Comparison of ENCODE assay signal across 22 cellular contexts in genomic region chr6:170116643-170117042, GRCh38.
DNase-seq lines count a peak whose midpoint lies in the region; ATAC-seq and TF ChIP-seq lines count a peak whose summit lies in the region.
"Had no signal": no experiment of that assay in that cellular context is flagged by ENCODE, and none has a peak within 500 bp of the region (broad histone marks: within the 10 kb centered on the region; RNA-seq: fewer than 3 reads in every experiment).

No MANE protein-coding gene starts in this region.

- H3K9me3 ChIP-seq in colonic mucosa (no peaks in the 10 kb centered on the region), neuronal stem cell (replicated peaks in 1 of 2; ENCODE audit: control insufficient read depth in 2 of 2, insufficient read depth in 1 of 2, low read depth in 1 of 2, low read length in 2 of 2) (no peaks in the 10 kb centered on the region), gastrocnemius medialis (no peaks in the 10 kb centered on the region)

- H4K91ac ChIP-seq in neuronal stem cell (ENCODE audit: low read depth, low read length, poor library complexity) = no peak overlapping the region

- H3K4me2 ChIP-seq in neuronal stem cell (ENCODE audit: insufficient read depth, low read length, poor library complexity, severe bottlenecking) = no peak overlapping the region
- H3K4me2 ChIP-seq: BLaER1 treated with 17β-estradiol and CSF1 and Interleukin-3, amounts not matched to agents 10 nM and 100 nM; hepatocyte had no signal

- no CpG with 5 or more reads among the region's 6 CpGs for WGBS in neuronal stem cell (ENCODE audit: extremely low coverage in 2 of 2, insufficient read length in 2 of 2, insufficient replicate concordance in 1 of 2), 2 donors

- H3K9ac ChIP-seq in colonic mucosa (ENCODE audit: low read depth in 2 of 2, low read length in 2 of 2) (no peak overlapping the region), neuronal stem cell (ENCODE audit: low read depth, low read length, poor library complexity) (no peak overlapping the region)
- H3K9ac ChIP-seq: BLaER1 treated with 17β-estradiol and CSF1 and Interleukin-3, amounts not matched to agents 10 nM and 100 nM; GM23248 had no signal

- H3K79me1 ChIP-seq in neuronal stem cell (ENCODE audit: low read depth, low read length) = no peaks in the 10 kb centered on the region

- H3K4me3 ChIP-seq in colonic mucosa = no peak overlapping the region
- peak overlapping the region in 1 of 2 donors; percentile 41 for H3K4me3 ChIP-seq in neuronal stem cell (ENCODE audit: low read length in 2 of 2)
- H3K4me3 ChIP-seq in foreskin fibroblast (ENCODE audit: low read depth in 1 of 2, low read length in 2 of 2) = no peak overlapping the region
- H3K4me3 ChIP-seq in gastrocnemius medialis = no peak overlapping the region
- H3K4me3 ChIP-seq: BLaER1 treated with 17β-estradiol and CSF1 and Interleukin-3, amounts not matched to agents 10 nM and 100 nM; GM23248; hepatocyte; lung had no signal

- no peak overlapping the region for H3K14ac ChIP-seq in neuronal stem cell (ENCODE audit: low read length)

- peaks cover 8% of the 10 kb centered on the region for H3K4me1 Mint-ChIP-seq in type B pancreatic cell (ENCODE audit: unreplicated experiment)
- H3K4me1 Mint-ChIP-seq: activated CD4-positive, alpha-beta T cell treated with anti-CD3 and anti-CD28 coated beads, Interleukin-2, amount 10 ng/mL, durations not matched to agents 7 days and 5 days; activated naive CD4-positive, alpha-beta T cell treated with anti-CD3 and anti-CD28 coated beads, Interleukin-2, amount 50 U/mL, for 24 hours had no signal

- H3K18ac ChIP-seq in neuronal stem cell (ENCODE audit: low read length) = peak overlapping the region; percentile 81

- in situ Hi-C loops in gastrocnemius medialis (cut with MboI; ENCODE audit: low sequenced_read_pairs in 4 of 4) = no loop called here

- H4K8ac ChIP-seq in neuronal stem cell (ENCODE audit: low read depth, low read length) = no peak overlapping the region

- H2AFZ ChIP-seq in neuronal stem cell (ENCODE audit: low read length) = no peak overlapping the region
- H2AFZ ChIP-seq: GM23248, hepatocyte had no signal

- no peak overlapping the region for H3K27ac Mint-ChIP-seq in type B pancreatic cell
- H3K27ac Mint-ChIP-seq: activated CD4-positive, alpha-beta T cell treated with anti-CD3 and anti-CD28 coated beads, Interleukin-2, amount 10 ng/mL, durations not matched to agents 7 days and 5 days had no signal

- H3K23ac ChIP-seq in neuronal stem cell (ENCODE audit: low read depth, low read length, poor library complexity) = no peak overlapping the region

- H3K36me3 ChIP-seq in colonic mucosa = no peaks in the 10 kb centered on the region
- H3K36me3 ChIP-seq in neuronal stem cell (replicated peaks in 1 of 2; ENCODE audit: control insufficient read depth in 2 of 2, insufficient read depth in 2 of 2, low read length in 2 of 2) = no peaks in the 10 kb centered on the region
- H3K36me3 ChIP-seq in gastrocnemius medialis = no peaks in the 10 kb centered on the region
- H3K36me3 ChIP-seq: BLaER1 treated with 17β-estradiol and CSF1 and Interleukin-3, amounts not matched to agents 10 nM and 100 nM had no signal

- H2BK12ac ChIP-seq in neuronal stem cell (ENCODE audit: low read length) = no peak overlapping the region

- H2BK15ac ChIP-seq in neuronal stem cell (ENCODE audit: low read length) = peak overlapping the region; percentile 45

- DNase-seq in cardiac septum (ENCODE audit: low spot score) (peak; percentile 26), Right ventricle myocardium superior (no peak), colonic mucosa (no peak), neuronal stem cell (ENCODE audit: low spot score) (no peak), type B pancreatic cell (ENCODE audit: extremely low spot score, unreplicated experiment) (peak; percentile 56), foreskin fibroblast (no peak), gastrocnemius medialis (no peak), NCI-H226 (no peak)
- DNase-seq: activated CD4-positive, alpha-beta T cell treated with anti-CD3 and anti-CD28 coated beads, Interleukin-2, amount 10 ng/mL, durations not matched to agents 7 days and 5 days; caudate nucleus; foreskin keratinocyte; GM23248; NCI-H1048; NCI-H1930; NCI-H82; nucleus accumbens; SHP77; stimulated activated CD4-positive, alpha-beta T cell treated with anti-CD3 and anti-CD28 coated beads, Interleukin-15, amount 100 ng/mL, for 24 hours had no signal

- intact Hi-C loops in cardiac septum (cut with DNase I) = no loop called here
- intact Hi-C loops in Right ventricle myocardium superior (cut with DNase I) = no loop called here
- intact Hi-C loops in colonic mucosa (cut with DNase I) = no loop called here
- intact Hi-C loops in gastrocnemius medialis (cut with DNase I; ENCODE audit: low total_unique reads) = no loop called here

- ATAC-seq in Right ventricle myocardium superior (ENCODE audit: poor library complexity) (no peak), gastrocnemius medialis (no peak)
- ATAC-seq: foreskin keratinocyte had no signal

- no peak overlapping the region for H3K4me3 Mint-ChIP-seq in type B pancreatic cell
- H3K4me3 Mint-ChIP-seq: activated CD4-positive, alpha-beta T cell treated with anti-CD3 and anti-CD28 coated beads, Interleukin-2, amount 10 ng/mL, durations not matched to agents 7 days and 5 days; activated naive CD4-positive, alpha-beta T cell treated with anti-CD3 and anti-CD28 coated beads, Interleukin-2, amount 50 U/mL, for 24 hours had no signal

- H3K27ac ChIP-seq in colonic mucosa = peak overlapping the region; percentile 17
- H3K27ac ChIP-seq in neuronal stem cell (replicated peaks; ENCODE audit: low read length) = no peak overlapping the region
- H3K27ac ChIP-seq in gastrocnemius medialis = no peak overlapping the region
- H3K27ac ChIP-seq: BLaER1 treated with 17β-estradiol and CSF1 and Interleukin-3, amounts not matched to agents 10 nM and 100 nM; foreskin keratinocyte; GM23248 had no signal

- H3K4ac ChIP-seq in neuronal stem cell (ENCODE audit: low read length) = no peak overlapping the region

- H3K27me3 Mint-ChIP-seq in type B pancreatic cell = peaks cover 10% of the 10 kb centered on the region

- no peak overlapping the region for H2BK120ac ChIP-seq in neuronal stem cell (ENCODE audit: low read depth, low read length)

- H3K9me3 Mint-ChIP-seq in type B pancreatic cell = no peaks in the 10 kb centered on the region

- no peaks in the 10 kb centered on the region for H3K36me3 Mint-ChIP-seq in type B pancreatic cell

- H3K4me1 ChIP-seq in colonic mucosa (no peaks in the 10 kb centered on the region), neuronal stem cell (ENCODE audit: control insufficient read depth in 2 of 2, insufficient read depth in 1 of 2, low read depth in 1 of 2, low read length in 2 of 2) (peaks cover 0 to 6% of the 10 kb centered on the region in 2 donors), gastrocnemius medialis (no peaks in the 10 kb centered on the region)
- H3K4me1 ChIP-seq: foreskin keratinocyte had no signal

- no peak overlapping the region for H2BK5ac ChIP-seq in neuronal stem cell (ENCODE audit: low read length)

- TF ChIP-seq POLR2A in gastrocnemius medialis (IDR thresholded peaks at IDR 0.05) = no peak

- H3K27me3 ChIP-seq in colonic mucosa (no peaks in the 10 kb centered on the region), neuronal stem cell (ENCODE audit: control insufficient read depth in 3 of 3, insufficient read depth in 3 of 3, low read depth in 1 of 3, low read length in 3 of 3) (peaks cover 0 to 12% (median 0%) of the 10 kb centered on the region in 3 experiments), gastrocnemius medialis (no peaks in the 10 kb centered on the region)
- H3K27me3 ChIP-seq: BLaER1 treated with 17β-estradiol and CSF1 and Interleukin-3, amounts not matched to agents 10 nM and 100 nM; hepatocyte had no signal

- TF ChIP-seq CTCF in colonic mucosa (IDR thresholded peaks at IDR 0.05) (no peak), type B pancreatic cell (conservative IDR thresholded peaks at IDR 0.05) (no peak), foreskin fibroblast (IDR thresholded peaks at IDR 0.05; ENCODE audit: low read depth, low read length) (no peak), gastrocnemius medialis (IDR thresholded peaks at IDR 0.05 in 4 of 5, conservative IDR thresholded peaks at IDR 0.05 in 1 of 5) (no peak)

- no peak overlapping the region for H2AK5ac ChIP-seq in neuronal stem cell (ENCODE audit: low read depth, low read length)

Comparison
In these comparisons a context has a peak if more than half of its experiments do, and no peak if none do; other contexts are left out.
1. DNase-seq: peak in cardiac septum (single experiment) and type B pancreatic cell (single experiment); none in Right ventricle myocardium superior (single experiment), colonic mucosa (single experiment), neuronal stem cell (single experiment), foreskin fibroblast (0 of 2), gastrocnemius medialis (0 of 2) and NCI-H226 (single experiment).